23 cellular contexts compared by ENCODE assay signal in the genomic region with DNA sequence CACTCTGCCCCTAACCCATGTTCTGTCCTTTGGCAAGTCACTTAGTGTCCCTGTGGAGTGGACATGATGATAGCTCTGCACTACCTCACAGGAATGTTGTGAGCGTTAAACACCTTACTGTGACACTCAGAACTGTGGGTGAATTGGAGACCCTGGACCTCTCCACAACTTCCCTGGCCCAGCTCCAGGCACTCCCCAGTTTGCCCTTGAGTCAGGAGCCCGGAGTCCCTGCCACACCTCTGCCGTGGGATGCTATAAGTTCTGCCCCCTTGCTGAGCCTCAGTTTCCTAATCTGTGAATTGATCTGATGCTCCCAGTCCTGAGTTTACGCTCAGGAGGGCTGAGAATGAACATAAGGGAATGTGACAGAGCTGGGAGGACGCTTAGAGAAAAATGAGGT. TPM values are rescaled to one million over a fixed set of nuclear protein-coding genes. Genes with fewer than 3 reads are reported as not detected.
DNase-seq lines count a peak whose midpoint lies in the region; ATAC-seq and FAIRE-seq lines count a peak whose summit lies in the region.
"Had no signal": no experiment of that assay in that cellular context is flagged by ENCODE, and none has a peak within 500 bp of the region (broad histone marks: within the 10 kb centered on the region; RNA-seq: fewer than 3 reads in every experiment).

No MANE protein-coding gene starts in this region.

- no peaks in the 10 kb centered on the region for H3K9me3 ChIP-seq in muscle layer of colon (ENCODE audit: low read length)
- no peaks in the 10 kb centered on the region for H3K9me3 ChIP-seq in stomach smooth muscle (ENCODE audit: control insufficient read depth in 2 of 2, low read length in 2 of 2)
- no peaks in the 10 kb centered on the region for H3K9me3 ChIP-seq in small intestine (ENCODE audit: control insufficient read depth, low read depth)
- H3K9me3 ChIP-seq: BE2C had no signal

- H3K27me3 ChIP-seq in muscle layer of colon (ENCODE audit: control insufficient read depth in 1 of 2, insufficient read depth in 2 of 2, low read length in 2 of 2) (no peaks in the 10 kb centered on the region), stomach smooth muscle (ENCODE audit: control insufficient read depth in 1 of 2, insufficient read depth in 2 of 2, low read length in 2 of 2) (no peaks in the 10 kb centered on the region), small intestine (ENCODE audit: control insufficient read depth in 2 of 2, insufficient read depth in 2 of 2, low read length in 2 of 2) (no peaks in the 10 kb centered on the region)

- H3K36me3 ChIP-seq in muscle layer of colon (ENCODE audit: insufficient read depth, low read length) (peaks cover 52% of the 10 kb centered on the region), stomach smooth muscle (ENCODE audit: control insufficient read depth in 2 of 2, insufficient read depth in 2 of 2, low read length in 2 of 2) (peaks cover 41 to 47% of the 10 kb centered on the region in 2 donors), small intestine (ENCODE audit: control insufficient read depth in 2 of 2, insufficient read depth in 2 of 2, low read length in 2 of 2) (no peaks in the 10 kb centered on the region)
- H3K36me3 ChIP-seq: BE2C had no signal

- DNase-seq in left ventricle myocardium superior = peak; percentile 29
- no peak for DNase-seq in Right ventricle myocardium inferior (ENCODE audit: missing footprints)
- DNase-seq in pons (ENCODE audit: low spot score) = no peak
- no peak for DNase-seq in EL
- no peak for DNase-seq in activated CD4-positive, CD25-positive, alpha-beta regulatory T cell treated with anti-CD3 and anti-CD28 coated beads, Interleukin-2, amount 50 U/mL, for 72 hours
- no peak for DNase-seq in small intestine
- DNase-seq: activated CD4-positive, alpha-beta T cell treated with anti-CD3 and anti-CD28 coated beads for 48 hours; activated CD8-positive, alpha-beta memory T cell treated with anti-CD3 and anti-CD28 coated beads for 24 hours; activated gamma-delta T cell; activated naive CD8-positive, alpha-beta T cell treated with anti-CD3 and anti-CD28 coated beads, Interleukin-2, amount 10 ng/mL, durations not matched to agents 7 days and 5 days; BE2C; cerebellar nuclear complex; kidney glomerular epithelial cell; mammary epithelial cell; NCI-H1105; NCI-H1930; NCI-H526; NK-92 treated with Interleukin-12 subunit alpha and Interleukin-12 subunit beta, amount 100 ng/mL, for 24 hours; PC-9; SIG-M5 had no signal

- H3K9ac ChIP-seq in muscle layer of colon (ENCODE audit: low read length) (peak overlapping the region; percentile 6), stomach smooth muscle (ENCODE audit: low read length in 2 of 2) (peak overlapping the region; percentile 21 to 53)

- FAIRE-seq in small intestine (lab: Jason Lieb, UNC) = no peak
- FAIRE-seq: H1 had no signal

- intact Hi-C loops in left ventricle myocardium superior (cut with micrococcal nuclease) = loop anchor here (10.0 kb wide), 1 partner anchor 88 kb away; no protein-coding TSS in a partner anchor
- intact Hi-C loops in Right ventricle myocardium inferior (cut with DNase I) = no loop called here

- H3K4me3 ChIP-seq in muscle layer of colon (ENCODE audit: low read depth in 1 of 2, low read length in 2 of 2) (peak overlapping the region in 1 of 2 donors; percentile 46), stomach smooth muscle (ENCODE audit: low read length in 2 of 2) (peak overlapping the region; percentile 26 to 84), small intestine (ENCODE audit: low read depth in 1 of 2, low read length in 2 of 2) (no peak overlapping the region)
- H3K4me3 ChIP-seq: PC-9 had no signal

- peaks cover 82% of the 10 kb centered on the region for H3K4me1 ChIP-seq in muscle layer of colon (ENCODE audit: insufficient read depth, low read length)
- H3K4me1 ChIP-seq in stomach smooth muscle (ENCODE audit: control insufficient read depth, insufficient read depth, low read length) = peaks cover 77% of the 10 kb centered on the region
- peaks cover 0 to 8% of the 10 kb centered on the region in 2 donors for H3K4me1 ChIP-seq in small intestine (ENCODE audit: control insufficient read depth in 2 of 2, insufficient read depth in 1 of 2, low read depth in 1 of 2, low read length in 1 of 2)
- H3K4me1 ChIP-seq: BE2C had no signal

- ATAC-seq in left ventricle myocardium superior (no peak), Right ventricle myocardium inferior (no peak)

- H3K27ac ChIP-seq in muscle layer of colon (ENCODE audit: low read depth, low read length) (peak overlapping the region; percentile 65), stomach smooth muscle (ENCODE audit: low read length) (peak overlapping the region; percentile 73), small intestine (ENCODE audit: low read depth in 1 of 2, low read length in 1 of 2) (no peak overlapping the region)
- H3K27ac ChIP-seq: PC-9 had no signal

- 88 to 93% (median 88%) methylated on average over 5 of the region's 5 CpGs for WGBS in small intestine, 3 donors

RNA-seq across cellular contexts. Expression of a gene that starts 34.4 kb away (rescaled TPM):
- total RNA-seq in left ventricle myocardium superior (717 TPM), Right ventricle myocardium inferior (966 TPM)
- 100 to 1,000 TPM; 196 to 380 (median 205) TPM for polyA plus RNA-seq in small intestine

Comparison
In these comparisons a context has a peak if more than half of its experiments do, and no peak if none do; other contexts are left out.
1. H3K27ac ChIP-seq: peak in muscle layer of colon (single experiment) and stomach smooth muscle (single experiment); none in small intestine (0 of 2).
2. H3K4me3 ChIP-seq: peak in stomach smooth muscle (2 of 2); none in small intestine (0 of 2).